Comparison of ENCODE assay signal across 10 cellular contexts in the genomic region with DNA sequence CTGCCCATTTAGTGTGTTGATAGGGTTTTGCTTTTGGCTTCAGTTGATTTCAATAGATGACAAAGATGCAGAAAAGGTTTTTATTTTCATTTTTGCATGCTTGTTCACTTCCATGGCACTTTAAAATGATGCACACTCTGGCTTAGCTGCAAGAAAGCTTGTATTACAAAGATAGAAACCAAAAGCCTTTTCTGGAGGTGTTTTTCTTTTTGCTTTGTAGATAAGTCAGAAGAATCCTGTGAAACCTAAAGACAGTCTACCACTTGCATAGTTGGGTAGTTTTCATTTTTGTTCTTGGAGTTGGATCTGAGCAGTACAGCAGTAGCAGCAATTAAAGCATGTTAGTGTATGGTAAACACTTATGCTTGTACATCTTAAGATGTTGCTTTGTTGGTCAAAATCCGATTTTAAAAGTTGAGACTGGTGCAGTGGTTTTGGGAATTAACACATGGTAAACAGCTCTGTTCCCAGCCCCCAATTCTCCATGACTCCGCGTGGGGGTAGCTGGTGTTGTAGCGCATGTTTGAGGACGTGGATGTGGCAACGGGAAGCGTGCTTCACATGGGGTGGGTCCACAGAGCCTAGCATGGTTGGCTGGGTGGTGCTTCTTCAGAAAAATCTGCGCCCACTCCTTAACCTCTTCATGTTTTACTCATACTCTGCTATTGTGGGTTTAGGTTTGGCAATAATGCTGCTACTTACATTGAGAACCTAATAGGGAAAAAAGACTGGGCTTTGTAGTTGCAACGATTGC. TPM values are rescaled to one million over a fixed set of nuclear protein-coding genes. Genes with fewer than 3 reads are reported as not detected.
DNase-seq lines count a peak whose midpoint lies in the region; ATAC-seq and TF ChIP-seq lines count a peak whose summit lies in the region.
"Had no signal": no experiment of that assay in that cellular context is flagged by ENCODE, and none has a peak within 500 bp of the region (broad histone marks: within the 10 kb centered on the region; RNA-seq: fewer than 3 reads in every experiment).

No MANE protein-coding gene starts in this region.

- peak; percentile 69 for ATAC-seq in HG02759 (IDR thresholded peaks at IDR 0.05; ENCODE audit: unreplicated experiment)
- ATAC-seq in activated CD8-positive, alpha-beta T cell treated with anti-CD3 and anti-CD28 coated beads for 36 hours: peak; percentile 84
- peak; percentile 26 to 30 for ATAC-seq in stimulated activated naive B cell treated with anti-CD40 and anti-IgM and Interleukin-4, amounts not matched to agents 10 μg/mL and 1 μg/mL and 100 μg/mL, for 72 hours (replicated peaks)
- ATAC-seq in gastrocnemius medialis: no peak

- TF ChIP-seq CTCF in activated CD8-positive, alpha-beta T cell treated with anti-CD3 and anti-CD28 coated beads for 36 hours (IDR thresholded peaks at IDR 0.05): no peak
- no peak for TF ChIP-seq CTCF in gastrocnemius medialis (IDR thresholded peaks at IDR 0.05 in 4 of 5, conservative IDR thresholded peaks at IDR 0.05 in 1 of 5)

- H3K27ac Mint-ChIP-seq in activated CD4-positive, alpha-beta T cell treated with anti-CD3 and anti-CD28 coated beads, Interleukin-2, amount 10 ng/mL, durations not matched to agents 7 days and 5 days: peak overlapping the region; percentile 88
- peak overlapping the region; percentile 89 for H3K27ac Mint-ChIP-seq in activated CD8-positive, alpha-beta T cell treated with anti-CD3 and anti-CD28 coated beads for 36 hours
- H3K27ac Mint-ChIP-seq in stimulated activated naive B cell treated with anti-CD40 and anti-IgM and Interleukin-4, amounts not matched to agents 10 μg/mL and 1 μg/mL and 100 μg/mL, for 72 hours: peak overlapping the region; percentile 51
- H3K27ac Mint-ChIP-seq: neural progenitor cell had no signal

- H3K27ac ChIP-seq in substantia nigra (ENCODE audit: low read depth, low read length, poor library complexity, severe bottlenecking) (no peak overlapping the region), gastrocnemius medialis (no peak overlapping the region)
- H3K27ac ChIP-seq: neural progenitor cell, thyroid gland had no signal

- no peaks in the 10 kb centered on the region for H3K27me3 Mint-ChIP-seq in activated CD4-positive, alpha-beta T cell treated with anti-CD3 and anti-CD28 coated beads, Interleukin-2, amount 10 ng/mL, durations not matched to agents 7 days and 5 days
- H3K27me3 Mint-ChIP-seq in activated CD8-positive, alpha-beta T cell treated with anti-CD3 and anti-CD28 coated beads for 36 hours: no peaks in the 10 kb centered on the region
- no peaks in the 10 kb centered on the region for H3K27me3 Mint-ChIP-seq in stimulated activated naive B cell treated with anti-CD40 and anti-IgM and Interleukin-4, amounts not matched to agents 10 μg/mL and 1 μg/mL and 100 μg/mL, for 72 hours

- in situ Hi-C loops in gastrocnemius medialis (cut with MboI; ENCODE audit: low sequenced_read_pairs in 4 of 4): no loop called here

- CTCF ChIA-PET in activated CD4-positive, alpha-beta T cell treated with anti-CD3 and anti-CD28 coated beads, Interleukin-2, amount 10 ng/mL, durations not matched to agents 7 days and 5 days (lab: Charles Lee): interaction anchor here (1.0 to 1.7 kb wide), 2 partner anchors 8 to 148 kb away, joined by 3 to 5 read pairs; no protein-coding TSS in a partner anchor
- CTCF ChIA-PET in activated CD8-positive, alpha-beta T cell treated with anti-CD3 and anti-CD28 coated beads for 36 hours (lab: Charles Lee): interaction anchor here (1.1 to 1.9 kb wide), 3 partner anchors 15 to 207 kb away, joined by 3 to 9 read pairs (median 5); no protein-coding TSS in a partner anchor

- intact Hi-C loops in activated CD8-positive, alpha-beta T cell treated with anti-CD3 and anti-CD28 coated beads for 36 hours (cut with micrococcal nuclease): loop anchor here (2.0 kb wide), 1 partner anchor 15 kb away; no protein-coding TSS in a partner anchor
- intact Hi-C loops in gastrocnemius medialis (cut with DNase I; ENCODE audit: low total_unique reads): no loop called here

- H3K36me3 Mint-ChIP-seq in activated CD4-positive, alpha-beta T cell treated with anti-CD3 and anti-CD28 coated beads, Interleukin-2, amount 10 ng/mL, durations not matched to agents 7 days and 5 days (ENCODE audit: low read depth): peaks cover 9% of the 10 kb centered on the region
- peaks cover 2% of the 10 kb centered on the region for H3K36me3 Mint-ChIP-seq in activated CD8-positive, alpha-beta T cell treated with anti-CD3 and anti-CD28 coated beads for 36 hours (ENCODE audit: low read depth)
- peaks cover 2 to 24% of the 10 kb centered on the region in 2 donors for H3K36me3 Mint-ChIP-seq in stimulated activated naive B cell treated with anti-CD40 and anti-IgM and Interleukin-4, amounts not matched to agents 10 μg/mL and 1 μg/mL and 100 μg/mL, for 72 hours

- TF ChIP-seq POLR2A in gastrocnemius medialis (IDR thresholded peaks at IDR 0.05): no peak

- peak overlapping the region; percentile 53 for H3K4me3 Mint-ChIP-seq in activated CD4-positive, alpha-beta T cell treated with anti-CD3 and anti-CD28 coated beads, Interleukin-2, amount 10 ng/mL, durations not matched to agents 7 days and 5 days
- peak overlapping the region; percentile 51 for H3K4me3 Mint-ChIP-seq in activated CD8-positive, alpha-beta T cell treated with anti-CD3 and anti-CD28 coated beads for 36 hours
- H3K4me3 Mint-ChIP-seq in stimulated activated naive B cell treated with anti-CD40 and anti-IgM and Interleukin-4, amounts not matched to agents 10 μg/mL and 1 μg/mL and 100 μg/mL, for 72 hours: no peak overlapping the region
- H3K4me3 Mint-ChIP-seq: neural progenitor cell had no signal

- peaks cover 67% of the 10 kb centered on the region for H3K4me1 Mint-ChIP-seq in activated CD4-positive, alpha-beta T cell treated with anti-CD3 and anti-CD28 coated beads, Interleukin-2, amount 10 ng/mL, durations not matched to agents 7 days and 5 days
- H3K4me1 Mint-ChIP-seq in activated CD8-positive, alpha-beta T cell treated with anti-CD3 and anti-CD28 coated beads for 36 hours (ENCODE audit: low read depth): peaks cover 70% of the 10 kb centered on the region
- peaks cover 60 to 80% of the 10 kb centered on the region in 2 donors for H3K4me1 Mint-ChIP-seq in stimulated activated naive B cell treated with anti-CD40 and anti-IgM and Interleukin-4, amounts not matched to agents 10 μg/mL and 1 μg/mL and 100 μg/mL, for 72 hours

- H3K36me3 ChIP-seq in gastrocnemius medialis: no peaks in the 10 kb centered on the region
- H3K36me3 ChIP-seq: neural progenitor cell, thyroid gland had no signal

- H3K9me3 ChIP-seq in gastrocnemius medialis: no peaks in the 10 kb centered on the region
- H3K9me3 ChIP-seq: thyroid gland had no signal

- DNase-seq in activated CD4-positive, alpha-beta T cell treated with anti-CD3 and anti-CD28 coated beads, Interleukin-2, amount 10 ng/mL, durations not matched to agents 7 days and 5 days: peak; percentile 28
- DNase-seq in activated CD4-positive, alpha-beta T cell treated with anti-CD3 and anti-CD28 coated beads for 1 hour: no peak
- peak; percentile 65 for DNase-seq in activated CD8-positive, alpha-beta T cell treated with anti-CD3 and anti-CD28 coated beads for 36 hours
- DNase-seq in stimulated activated naive B cell treated with anti-CD40 and anti-IgM and Interleukin-4, amounts not matched to agents 10 μg/mL and 1 μg/mL and 100 μg/mL, for 72 hours: no peak
- DNase-seq in NCI-H1436 treated with DMSO at 0.1 percent for 48 hours (lab: John Stamatoyannopoulos, UW) (no peak), substantia nigra (lab: John Stamatoyannopoulos, UW) (no peak), gastrocnemius medialis (no peak)
- DNase-seq: thyroid gland had no signal

- POLR2A ChIA-PET in activated CD4-positive, alpha-beta T cell treated with anti-CD3 and anti-CD28 coated beads, Interleukin-2, amount 10 ng/mL, durations not matched to agents 7 days and 5 days (lab: Charles Lee): interaction anchor here (1.0 kb wide), 1 partner anchor 16 kb away, joined by 3 read pairs; no protein-coding TSS in a partner anchor
- POLR2A ChIA-PET in activated CD8-positive, alpha-beta T cell treated with anti-CD3 and anti-CD28 coated beads for 36 hours (lab: Charles Lee): interaction anchor here (0.7 to 1.5 kb wide), 7 partner anchors 9 to 229 kb away, joined by 3 to 7 read pairs (median 4); a partner anchor contains a TSS

- no peaks in the 10 kb centered on the region for H3K27me3 ChIP-seq in gastrocnemius medialis
- H3K27me3 ChIP-seq: neural progenitor cell, thyroid gland had no signal

- peaks cover 32 to 36% of the 10 kb centered on the region in 2 donors for H3K4me1 ChIP-seq in gastrocnemius medialis

- no peaks in the 10 kb centered on the region for H3K9me3 Mint-ChIP-seq in activated CD4-positive, alpha-beta T cell treated with anti-CD3 and anti-CD28 coated beads, Interleukin-2, amount 10 ng/mL, durations not matched to agents 7 days and 5 days
- no peaks in the 10 kb centered on the region for H3K9me3 Mint-ChIP-seq in activated CD8-positive, alpha-beta T cell treated with anti-CD3 and anti-CD28 coated beads for 36 hours
- peaks cover 0 to 3% of the 10 kb centered on the region in 2 donors for H3K9me3 Mint-ChIP-seq in stimulated activated naive B cell treated with anti-CD40 and anti-IgM and Interleukin-4, amounts not matched to agents 10 μg/mL and 1 μg/mL and 100 μg/mL, for 72 hours

- H3K4me3 ChIP-seq in gastrocnemius medialis: no peak overlapping the region
- H3K4me3 ChIP-seq: neural progenitor cell, thyroid gland had no signal

RNA-seq across cellular contexts. Expression of a gene that starts 19.8 kb away (rescaled TPM):
- total RNA-seq in activated CD4-positive, alpha-beta T cell treated with anti-CD3 and anti-CD28 coated beads, Interleukin-2, amount 10 ng/mL, durations not matched to agents 7 days and 5 days: 10 to 100 TPM; 67.4 to 76.4 TPM
- 10 to 100 TPM; 42.2 to 48.8 TPM for total RNA-seq in activated CD8-positive, alpha-beta T cell treated with anti-CD3 and anti-CD28 coated beads for 36 hours
- 10 to 100 TPM; 23.9 to 68.1 (median 39.5) TPM for total RNA-seq in gastrocnemius medialis

Comparison
In these comparisons a context has a peak if more than half of its experiments do, and no peak if none do; other contexts are left out.
1. DNase-seq: peak in activated CD4-positive, alpha-beta T cell treated with anti-CD3 and anti-CD28 coated beads, Interleukin-2, amount 10 ng/mL, durations not matched to agents 7 days and 5 days (single experiment) and activated CD8-positive, alpha-beta T cell treated with anti-CD3 and anti-CD28 coated beads for 36 hours (single experiment); none in activated CD4-positive, alpha-beta T cell treated with anti-CD3 and anti-CD28 coated beads for 1 hour (single experiment), stimulated activated naive B cell treated with anti-CD40 and anti-IgM and Interleukin-4, amounts not matched to agents 10 μg/mL and 1 μg/mL and 100 μg/mL, for 72 hours (single experiment), NCI-H1436 treated with DMSO at 0.1 percent for 48 hours (single experiment), substantia nigra (0 of 49) and gastrocnemius medialis (0 of 2).
2. H3K4me3 Mint-ChIP-seq: peak in activated CD4-positive, alpha-beta T cell treated with anti-CD3 and anti-CD28 coated beads, Interleukin-2, amount 10 ng/mL, durations not matched to agents 7 days and 5 days (single experiment) and activated CD8-positive, alpha-beta T cell treated with anti-CD3 and anti-CD28 coated beads for 36 hours (single experiment); none in stimulated activated naive B cell treated with anti-CD40 and anti-IgM and Interleukin-4, amounts not matched to agents 10 μg/mL and 1 μg/mL and 100 μg/mL, for 72 hours (0 of 2).
3. ATAC-seq: peak in HG02759 (single experiment), activated CD8-positive, alpha-beta T cell treated with anti-CD3 and anti-CD28 coated beads for 36 hours (single experiment) and stimulated activated naive B cell treated with anti-CD40 and anti-IgM and Interleukin-4, amounts not matched to agents 10 μg/mL and 1 μg/mL and 100 μg/mL, for 72 hours (2 of 2); none in gastrocnemius medialis (0 of 2).
4. Peak in every context shown above with its lines, with median percentiles within 50 percentile points of each other: H3K27ac Mint-ChIP-seq.